Comparison of ENCODE assay signal across 1 cellular context in the genomic region with DNA sequence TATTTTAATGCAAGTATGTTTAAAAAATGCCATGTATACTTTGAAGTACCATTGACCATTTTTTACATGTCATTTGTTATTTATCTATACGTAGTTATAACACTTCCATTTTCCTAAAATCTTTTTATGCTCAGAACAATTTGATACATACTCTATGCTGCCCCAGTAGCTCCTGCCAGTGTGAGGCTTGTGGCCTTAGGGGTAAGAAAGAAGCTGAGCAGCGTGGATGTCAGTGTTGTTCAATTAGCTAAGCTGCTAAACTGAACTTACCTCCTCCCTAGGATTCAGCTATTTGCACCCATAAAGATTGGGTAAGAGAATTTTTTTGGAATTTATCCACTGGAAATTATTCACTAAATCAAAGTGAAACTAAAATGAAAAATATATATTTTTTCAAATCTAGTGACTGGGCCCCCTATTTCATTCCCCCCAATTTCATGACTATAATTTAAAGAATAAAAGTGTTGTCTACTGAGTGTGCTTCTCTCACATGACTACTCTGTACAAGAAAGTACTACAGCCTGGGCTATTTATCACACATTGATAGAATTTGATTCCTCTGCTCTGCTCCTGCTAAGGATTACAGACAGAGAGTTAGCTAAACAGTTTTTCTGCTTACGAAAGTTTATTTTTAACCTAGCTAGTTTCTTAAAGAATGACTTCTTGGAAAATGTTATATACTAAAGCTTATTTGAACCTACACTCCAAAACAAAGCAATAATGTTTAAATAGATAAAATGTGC.
TF ChIP-seq lines count a peak whose summit lies in the region.

No MANE protein-coding gene starts in this region.

TF ChIP-seq in IMR-90, 13 proteins besides CTCF, POLR2A, EP300 and RAD21:
- no peak for TF ChIP-seq SMC3 (IDR thresholded peaks at IDR 0.05; ENCODE audit: low read depth, low read length)
- no peak for TF ChIP-seq NFE2L2 (IDR thresholded peaks at IDR 0.05; ENCODE audit: low read depth, low read length)
